In genomic region chr16:12296991-12297390, GRCh38 we compare ENCODE assay signal across 18 cellular contexts.
"Had no signal": no experiment of that assay in that cellular context is flagged by ENCODE, and none has a peak within 500 bp of the region (broad histone marks: within the 10 kb centered on the region; RNA-seq: fewer than 3 reads in every experiment).

No MANE protein-coding gene starts in this region.

- H3K27ac ChIP-seq: esophagus squamous epithelium, suprapubic skin, tibial artery, upper lobe of left lung had no signal

- ATAC-seq: effector memory CD8-positive, alpha-beta T cell; left cardiac atrium; left ventricle myocardium superior; natural killer cell; stimulated activated naive CD8-positive, alpha-beta T cell treated with anti-CD3 and anti-CD28 coated beads, Interleukin-15, Interleukin-2, amounts not matched to agents 100 U/mL and 50 U/mL, for 24 hours had no signal

- H3K4me1 ChIP-seq: tibial artery, upper lobe of left lung, uterus had no signal

- H3K36me3 ChIP-seq: suprapubic skin, uterus had no signal

- H3K27me3 ChIP-seq: esophagus squamous epithelium, suprapubic skin, tibial artery, upper lobe of left lung, uterus had no signal

- DNase-seq: effector memory CD8-positive, alpha-beta T cell; esophagus squamous epithelium; foreskin fibroblast; kidney; left cardiac atrium; left ventricle myocardium superior; mesenchymal stem cell; midbrain; natural killer cell; posterior cingulate gyrus; stimulated activated CD4-positive, alpha-beta T cell treated with anti-CD3 and anti-CD28 coated beads, Interleukin-2, amount 100 ng/mL, for 48 hours; stimulated activated naive CD8-positive, alpha-beta T cell treated with anti-CD3 and anti-CD28 coated beads, Interleukin-15, Interleukin-2, amounts not matched to agents 100 U/mL and 50 U/mL, for 24 hours; tibial artery; uterus had no signal

- H3K4me3 ChIP-seq: esophagus squamous epithelium, lung, smooth muscle cell, suprapubic skin, tibial artery, upper lobe of left lung, uterus had no signal

- H3K9me3 ChIP-seq: esophagus squamous epithelium, suprapubic skin, tibial artery, upper lobe of left lung, uterus had no signal
